ENCODE assay signal across 8 cellular contexts in the genomic region with DNA sequence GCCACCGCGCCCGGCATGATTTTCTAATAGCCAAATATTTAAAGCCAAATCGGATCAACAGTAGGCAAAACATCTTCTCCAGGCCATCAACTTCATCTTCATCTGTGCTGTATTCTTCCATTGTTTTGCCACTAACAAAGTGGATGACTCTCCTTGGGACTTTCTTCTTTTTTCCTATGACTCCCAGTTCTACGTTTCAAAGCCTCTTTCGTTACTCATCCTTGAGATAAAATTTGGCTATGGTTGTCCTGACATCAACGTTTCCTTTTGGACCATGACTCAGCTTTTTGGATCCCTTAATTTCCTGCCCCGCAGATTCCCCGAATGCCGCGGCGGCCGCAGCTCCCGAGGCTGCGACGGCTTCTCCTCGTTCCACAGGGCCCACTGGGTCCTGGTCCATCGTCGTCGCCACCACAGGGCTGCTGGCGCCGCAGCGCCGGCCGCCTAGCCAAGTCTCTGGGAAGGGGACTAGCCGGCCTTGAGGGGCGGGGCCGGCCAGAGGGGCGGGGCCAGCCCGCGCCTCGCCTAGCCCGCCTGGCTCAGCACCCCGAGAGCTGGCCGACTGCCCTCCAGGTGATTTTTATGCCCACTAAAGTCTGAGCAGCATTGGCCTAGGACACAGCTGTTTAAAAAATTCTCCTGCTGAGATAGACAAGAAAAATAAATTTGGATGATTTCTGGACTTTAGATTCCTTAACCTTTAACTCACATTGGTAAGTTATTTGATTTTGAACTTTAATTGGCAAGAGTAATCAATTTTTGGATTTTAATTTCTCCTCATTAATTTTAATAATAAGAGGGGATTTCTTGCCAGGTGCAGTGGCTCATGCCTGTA.
A peak's percentile ranks its signal among the peaks of the same experiment; 100 is the strongest.
DNase-seq lines count a peak whose midpoint lies in the region; ATAC-seq and TF ChIP-seq lines count a peak whose summit lies in the region.

No MANE protein-coding gene starts in this region.

- no peaks in the 10 kb centered on the region for H3K4me1 ChIP-seq in adrenal gland (replicated peaks in 1 of 2)

- DNase-seq in DMS114 treated with DMSO at 0.1 percent for 48 hours (lab: John Stamatoyannopoulos, UW; ENCODE audit: unreplicated experiment) = peak; percentile 32
- peak; percentile 78 for DNase-seq in GOT3 (lab: John Stamatoyannopoulos, UW)
- DNase-seq in NCI-H69 (lab: John Stamatoyannopoulos, UW) = peak; percentile 84
- DNase-seq in adrenal gland = peak; percentile 78 to 88 (median 83)
- peak; percentile 93 for DNase-seq in cardiac septum (ENCODE audit: low spot score)
- no peak for DNase-seq in omental fat pad (ENCODE audit: low spot score)
- no peak for DNase-seq in effector CD8-positive, alpha-beta T cell (lab: John Stamatoyannopoulos, UW)

- intact Hi-C loops in adrenal gland (cut with DNase I) (no loop called here), cardiac septum (cut with DNase I) (loop anchor here (5.0 kb wide), 1 partner anchor 117 kb away; a partner anchor contains a TSS)

- peak overlapping the region; percentile 76 to 89 (median 87) for H3K27ac ChIP-seq in adrenal gland

- no peaks in the 10 kb centered on the region for H3K9me3 ChIP-seq in adrenal gland (replicated peaks in 1 of 3)

- no peak for TF ChIP-seq CTCF in adrenal gland (IDR thresholded peaks at IDR 0.05)
- TF ChIP-seq CTCF in omental fat pad (IDR thresholded peaks at IDR 0.05) = no peak

- WGBS in adrenal gland, 4 donors = 11 to 19% (median 14%) methylated on average over 21 to 35 of the region's 35 CpGs

- peak overlapping the region in 1 of 4 donors; percentile 44 for H3K4me3 ChIP-seq in adrenal gland

- H3K36me3 ChIP-seq in adrenal gland (replicated peaks in 1 of 2) = no peaks in the 10 kb centered on the region

- ATAC-seq in omental fat pad (ENCODE audit: low FRiP score) (peak; percentile 95), HG03565 (IDR thresholded peaks at IDR 0.05; ENCODE audit: unreplicated experiment) (no peak)

- TF ChIP-seq POLR2A in adrenal gland (IDR thresholded peaks at IDR 0.05) = peak in 1 of 2 donors; percentile 72

- no peaks in the 10 kb centered on the region for H3K27me3 ChIP-seq in adrenal gland

Comparison
In these comparisons a context has a peak if more than half of its experiments do, and no peak if none do; other contexts are left out.
1. DNase-seq: peak in DMS114 treated with DMSO at 0.1 percent for 48 hours (single experiment), GOT3 (single experiment), NCI-H69 (single experiment), adrenal gland (7 of 7) and cardiac septum (single experiment); none in omental fat pad (single experiment) and effector CD8-positive, alpha-beta T cell (single experiment).